ENCODE assay signal across 1 cellular context in genomic region chr6:93123585-93123984, GRCh38.
TF ChIP-seq lines count a peak whose summit lies in the region.

No MANE protein-coding gene starts in this region.

TF ChIP-seq in GM23338, 12 proteins besides CTCF, POLR2A, EP300 and RAD21 (continued from another document):
- TF ChIP-seq ETS1 (IDR thresholded peaks at IDR 0.05) (no peak), ZNF114 (CRISPR knock-in tag; IDR thresholded peaks at IDR 0.05) (no peak), EZH2phosphoT487 (IDR thresholded peaks at IDR 0.05; ENCODE audit: unreplicated experiment) (no peak), ZNF462 (CRISPR knock-in tag; IDR thresholded peaks at IDR 0.05) (no peak), EZH2 (IDR thresholded peaks at IDR 0.05; ENCODE audit: low read depth, unreplicated experiment) (no peak), STAT1 (IDR thresholded peaks at IDR 0.05; ENCODE audit: unreplicated experiment) (no peak), JUNB (IDR thresholded peaks at IDR 0.05; ENCODE audit: unreplicated experiment) (no peak), CREB1 (CRISPR knock-in tag; IDR thresholded peaks at IDR 0.05; ENCODE audit: low read depth) (no peak)
TF ChIP-seq in GM23338: peak in this region for 0.
